1 cellular context compared by ENCODE assay signal in the genomic region with DNA sequence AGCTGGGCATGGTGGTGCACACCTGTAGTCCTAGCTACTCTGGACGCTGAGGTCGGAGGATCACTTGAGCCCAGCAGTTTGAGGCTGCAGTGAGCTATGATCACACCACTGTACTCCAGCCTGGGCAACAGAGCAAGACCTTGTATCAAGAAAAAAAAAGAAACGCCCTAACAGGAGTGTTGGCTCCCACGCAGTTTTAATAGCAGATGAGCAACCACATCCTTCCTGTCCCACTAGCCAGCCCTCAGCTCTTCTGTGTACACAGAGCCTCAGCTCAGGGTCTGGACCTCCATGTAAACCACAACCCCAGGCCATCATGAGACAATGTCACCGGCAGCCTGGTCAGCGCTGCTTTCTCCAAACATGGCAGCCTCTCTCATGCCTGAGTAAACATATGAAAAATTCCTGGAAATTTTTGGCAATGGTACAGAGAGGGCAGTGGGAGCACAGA.
TF ChIP-seq lines count a peak whose summit lies in the region.

No MANE protein-coding gene starts in this region.

TF ChIP-seq in IMR-90, 13 proteins besides CTCF, POLR2A, EP300 and RAD21 (continued from another document):
- TF ChIP-seq, protein P1, sequence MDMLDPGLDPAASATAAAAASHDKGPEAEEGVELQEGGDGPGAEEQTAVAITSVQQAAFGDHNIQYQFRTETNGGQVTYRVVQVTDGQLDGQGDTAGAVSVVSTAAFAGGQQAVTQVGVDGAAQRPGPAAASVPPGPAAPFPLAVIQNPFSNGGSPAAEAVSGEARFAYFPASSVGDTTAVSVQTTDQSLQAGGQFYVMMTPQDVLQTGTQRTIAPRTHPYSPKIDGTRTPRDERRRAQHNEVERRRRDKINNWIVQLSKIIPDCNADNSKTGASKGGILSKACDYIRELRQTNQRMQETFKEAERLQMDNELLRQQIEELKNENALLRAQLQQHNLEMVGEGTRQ (IDR thresholded peaks at IDR 0.05; ENCODE audit: low read depth, low read length) = no peak
- TF ChIP-seq MAFK (IDR thresholded peaks at IDR 0.05; ENCODE audit: low read depth, low read length) = no peak
- no peak for TF ChIP-seq RCOR1 (IDR thresholded peaks at IDR 0.05; ENCODE audit: insufficient replicate concordance, low read length)
- TF ChIP-seq BHLHE40 (IDR thresholded peaks at IDR 0.05; ENCODE audit: low read depth, low read length) = no peak
- TF ChIP-seq MAZ (IDR thresholded peaks at IDR 0.05; ENCODE audit: borderline replicate concordance, low read depth, low read length) = no peak
- TF ChIP-seq RFX5 (IDR thresholded peaks at IDR 0.05; ENCODE audit: low read depth, low read length) = no peak
- TF ChIP-seq, protein P2, sequence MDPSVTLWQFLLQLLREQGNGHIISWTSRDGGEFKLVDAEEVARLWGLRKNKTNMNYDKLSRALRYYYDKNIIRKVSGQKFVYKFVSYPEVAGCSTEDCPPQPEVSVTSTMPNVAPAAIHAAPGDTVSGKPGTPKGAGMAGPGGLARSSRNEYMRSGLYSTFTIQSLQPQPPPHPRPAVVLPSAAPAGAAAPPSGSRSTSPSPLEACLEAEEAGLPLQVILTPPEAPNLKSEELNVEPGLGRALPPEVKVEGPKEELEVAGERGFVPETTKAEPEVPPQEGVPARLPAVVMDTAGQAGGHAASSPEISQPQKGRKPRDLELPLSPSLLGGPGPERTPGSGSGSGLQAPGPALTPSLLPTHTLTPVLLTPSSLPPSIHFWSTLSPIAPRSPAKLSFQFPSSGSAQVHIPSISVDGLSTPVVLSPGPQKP (IDR thresholded peaks at IDR 0.05; ENCODE audit: borderline replicate concordance, low read depth, low read length) = no peak
- no peak for TF ChIP-seq MXI1 (IDR thresholded peaks at IDR 0.05; ENCODE audit: borderline replicate concordance, low read depth, low read length)
- no peak for TF ChIP-seq FOS (IDR thresholded peaks at IDR 0.05; ENCODE audit: low read depth, low read length)
